In genomic region chr4:10018818-10019438, GRCh38 we compare ENCODE assay signal across 8 cellular contexts. TPM values are rescaled to one million over a fixed set of nuclear protein-coding genes. Genes with fewer than 3 reads are reported as not detected.
DNase-seq lines count a peak whose midpoint lies in the region; ATAC-seq and TF ChIP-seq lines count a peak whose summit lies in the region.

No MANE protein-coding gene starts in this region.

- H4K20me1 ChIP-seq in OCI-LY1 (ENCODE audit: insufficient read depth, low read length), result no peaks in the 10 kb centered on the region

- no peaks in the 10 kb centered on the region for H3K9me3 ChIP-seq in OCI-LY1 (ENCODE audit: low read length)
- H3K9me3 ChIP-seq in esophagus muscularis mucosa, result no peaks in the 10 kb centered on the region
- H3K9me3 ChIP-seq in muscle layer of colon (ENCODE audit: low read length), result no peaks in the 10 kb centered on the region

- H3F3A ChIP-seq in OCI-LY1 (ENCODE audit: insufficient read depth, low read length), result no peaks in the 10 kb centered on the region

- DNase-seq in COLO668 (lab: John Stamatoyannopoulos, UW; ENCODE audit: unreplicated experiment), result peak; percentile 93
- DNase-seq in HL-60 (ENCODE audit: low read depth in 1 of 2, low spot score in 1 of 2), result peak; percentile 91 to 97
- peak; percentile 97 for DNase-seq in activated T-cell treated with anti-CD3 and anti-CD28 coated beads, Interleukin-2, amount 50 U/mL, for 48 hours
- DNase-seq in esophagus muscularis mucosa (ENCODE audit: extremely low spot score), result peak; percentile 98
- peak; percentile 73 to 76 for DNase-seq in stimulated activated CD8-positive, alpha-beta memory T cell treated with anti-CD3 and anti-CD28 coated beads, Interleukin-7, amount 100 ng/mL, for 1 hour (ENCODE audit: low read depth in 2 of 2)

- TF ChIP-seq POLR2A in esophagus muscularis mucosa (IDR thresholded peaks at IDR 0.05; ENCODE audit: low read depth), result peak; percentile 12

- H3K27ac ChIP-seq in HL-60 (replicated peaks), result peak overlapping the region; percentile 73
- no peak overlapping the region for H3K27ac ChIP-seq in OCI-LY1 (ENCODE audit: low read depth, low read length, poor library complexity, severe bottlenecking)
- H3K27ac ChIP-seq in esophagus muscularis mucosa (replicated peaks in 1 of 4), result peak overlapping the region; percentile 83 to 90 (median 86)
- peak overlapping the region; percentile 79 for H3K27ac ChIP-seq in muscle layer of colon (ENCODE audit: low read depth, low read length)

- ATAC-seq in GM19455 (IDR thresholded peaks at IDR 0.05; ENCODE audit: unreplicated experiment), result peak; percentile 97

- H2AFZ ChIP-seq in OCI-LY1 (ENCODE audit: low read length), result no peak overlapping the region

- H3K36me3 ChIP-seq in OCI-LY1 (ENCODE audit: insufficient read depth, low read length) (no peaks in the 10 kb centered on the region), esophagus muscularis mucosa (no peaks in the 10 kb centered on the region), muscle layer of colon (ENCODE audit: insufficient read depth, low read length) (no peaks in the 10 kb centered on the region)

- no peak for TF ChIP-seq EP300 in esophagus muscularis mucosa (IDR thresholded peaks at IDR 0.05)

- peak overlapping the region; percentile 55; the same call in 1 of the 2 replicates for H3K9ac ChIP-seq in OCI-LY1 (ENCODE audit: low read length)
- peak overlapping the region; percentile 58 for H3K9ac ChIP-seq in muscle layer of colon (ENCODE audit: low read length)

- no peaks in the 10 kb centered on the region for H3K79me2 ChIP-seq in OCI-LY1 (ENCODE audit: insufficient read depth, low read length)

- H3K4me2 ChIP-seq in OCI-LY1 (ENCODE audit: low read length), result peak overlapping the region; percentile 85

- peak overlapping the region; percentile 43 for H3K4me3 ChIP-seq in HL-60 (replicated peaks; ENCODE audit: insufficient read depth, low read length)
- peak overlapping the region; percentile 60 for H3K4me3 ChIP-seq in OCI-LY1 (ENCODE audit: low read depth, low read length, poor library complexity, severe bottlenecking)
- peak overlapping the region; percentile 47 to 56 (median 52) for H3K4me3 ChIP-seq in esophagus muscularis mucosa
- peak overlapping the region; percentile 18 to 53 for H3K4me3 ChIP-seq in muscle layer of colon (ENCODE audit: low read depth in 1 of 2, low read length in 2 of 2)

- 10% methylated on average over 15 of the region's 51 CpGs for WGBS in esophagus muscularis mucosa

- H3K4me1 ChIP-seq in OCI-LY1 (ENCODE audit: insufficient read depth, low read length, severe bottlenecking) (peaks cover 6% of the 10 kb centered on the region), esophagus muscularis mucosa (peaks cover 41 to 50% (median 45%) of the 10 kb centered on the region in 4 donors), muscle layer of colon (ENCODE audit: insufficient read depth, low read length) (peaks cover 15% of the 10 kb centered on the region)

- TF ChIP-seq CTCF in HL-60 (IDR thresholded peaks at IDR 0.05; ENCODE audit: insufficient read depth, low read length), result peak; percentile 95
- TF ChIP-seq CTCF in OCI-LY1 (IDR thresholded peaks at IDR 0.05; ENCODE audit: low read length), result peak; percentile 91
- peak; percentile 99 to 100 (median 100) for TF ChIP-seq CTCF in esophagus muscularis mucosa (IDR thresholded peaks at IDR 0.05)

- H3K27me3 ChIP-seq in HL-60 (ENCODE audit: insufficient read depth, poor library complexity, severe bottlenecking) (no peaks in the 10 kb centered on the region), OCI-LY1 (ENCODE audit: insufficient read depth, low read length) (no peaks in the 10 kb centered on the region), esophagus muscularis mucosa (no peaks in the 10 kb centered on the region), muscle layer of colon (ENCODE audit: control insufficient read depth in 1 of 2, insufficient read depth in 2 of 2, low read length in 2 of 2) (no peaks in the 10 kb centered on the region)

- H3K9me2 ChIP-seq in OCI-LY1 (ENCODE audit: low read depth, low read length), result no peaks in the 10 kb centered on the region

- intact Hi-C loops in esophagus muscularis mucosa (cut with DNase I), result loop anchor here (2.0 to 5.0 kb wide), 2 partner anchors 43 to 256 kb away; no protein-coding TSS in a partner anchor

RNA-seq across cellular contexts. Expression of gene SLC2A9, which starts 2.4 kb away (rescaled TPM):
- 10 to 100 TPM in 1 of 4 donors, 1 to 10 TPM in 3; 5.6 to 10.5 (median 6.5) TPM for total RNA-seq in esophagus muscularis mucosa
